ENCODE assay signal across 8 cellular contexts in the genomic region with DNA sequence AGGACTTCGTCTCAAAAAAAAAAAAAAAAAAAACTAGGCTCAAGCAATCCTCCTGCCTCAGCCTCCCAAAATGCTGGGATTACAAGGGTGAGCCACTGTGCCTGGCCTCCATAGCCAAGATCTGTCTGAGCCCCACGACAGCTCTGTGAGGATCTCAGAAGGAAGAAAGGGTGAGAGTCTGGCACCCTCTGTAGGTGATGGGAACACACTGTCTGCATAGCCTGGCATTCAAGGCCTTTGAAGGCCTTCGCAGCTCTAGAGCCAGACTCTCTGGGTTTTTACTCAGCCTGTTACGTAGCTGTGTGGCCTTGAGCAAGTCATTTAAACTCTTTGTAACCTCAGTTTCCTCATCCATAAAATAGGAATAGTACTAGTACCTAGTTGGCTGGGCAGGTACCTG. TPM values are rescaled to one million over a fixed set of nuclear protein-coding genes. Genes with fewer than 3 reads are reported as not detected.
A peak's percentile ranks its signal among the peaks of the same experiment; 100 is the strongest.
DNase-seq lines count a peak whose midpoint lies in the region; ATAC-seq, FAIRE-seq and TF ChIP-seq lines count a peak whose summit lies in the region.

No MANE protein-coding gene starts in this region.

- peak; percentile 73 for TF ChIP-seq CTCF in AG09309 (IDR thresholded peaks at IDR 0.05; ENCODE audit: control insufficient read depth, insufficient read depth, low read depth, low read length, missing control alignments)
- TF ChIP-seq CTCF in kidney epithelial cell (IDR thresholded peaks at IDR 0.05; ENCODE audit: insufficient read depth, low read length, poor library complexity, severe bottlenecking): peak; percentile 31

- no peaks in the 10 kb centered on the region for H3K36me3 ChIP-seq in kidney epithelial cell (ENCODE audit: control insufficient read depth, insufficient read depth, low read length)

- FAIRE-seq in RCC 7860 (lab: Jason Lieb, UNC): no peak

- DNase-seq in AG09309 (ENCODE audit: low read depth) (peak; percentile 14), GM19240 (ENCODE audit: insufficient read length, low spot score) (peak; percentile 50), RCC 7860 (ENCODE audit: low spot score) (peak; percentile 16), kidney epithelial cell (ENCODE audit: low read depth) (no peak), cerebellar nuclear complex (lab: John Stamatoyannopoulos, UW) (no peak), sciatic nerve (ENCODE audit: low spot score) (no peak)
- DNase-seq in activated gamma-delta T cell treated with anti-CD3 and anti-CD28 coated beads, Interleukin-2, amount 50 U/mL, for 16 hours (ENCODE audit: low read depth): peak; percentile 33
- DNase-seq in stimulated activated naive CD4-positive, alpha-beta T cell treated with Interleukin-2 at 50 U/mL for 16 hours (lab: John Stamatoyannopoulos, UW): peak; percentile 44

- no peak overlapping the region for H3K4me3 ChIP-seq in AG09309 (ENCODE audit: control insufficient read depth, low read depth, low read length)
- H3K4me3 ChIP-seq in kidney epithelial cell (ENCODE audit: low read depth, low read length): no peak overlapping the region

- H3K27me3 ChIP-seq in kidney epithelial cell (ENCODE audit: control insufficient read depth, insufficient read depth, low read length): no peaks in the 10 kb centered on the region

- ATAC-seq in sciatic nerve: no peak

- intact Hi-C loops in sciatic nerve (cut with DNase I): no loop called here

RNA-seq across cellular contexts. Expression of gene XPO6, which starts 6.3 kb away (rescaled TPM):
- 61.9 and 100 TPM in 2 replicates for total RNA-seq in kidney epithelial cell
- total RNA-seq in sciatic nerve: 120 TPM

Comparison
In these comparisons a context has a peak if more than half of its experiments do, and no peak if none do; other contexts are left out.
1. DNase-seq: peak in AG09309 (single experiment), GM19240 (single experiment), RCC 7860 (single experiment), activated gamma-delta T cell treated with anti-CD3 and anti-CD28 coated beads, Interleukin-2, amount 50 U/mL, for 16 hours (single experiment) and stimulated activated naive CD4-positive, alpha-beta T cell treated with Interleukin-2 at 50 U/mL for 16 hours (single experiment); none in kidney epithelial cell (single experiment), cerebellar nuclear complex (0 of 2) and sciatic nerve (single experiment).